In the genomic region with DNA sequence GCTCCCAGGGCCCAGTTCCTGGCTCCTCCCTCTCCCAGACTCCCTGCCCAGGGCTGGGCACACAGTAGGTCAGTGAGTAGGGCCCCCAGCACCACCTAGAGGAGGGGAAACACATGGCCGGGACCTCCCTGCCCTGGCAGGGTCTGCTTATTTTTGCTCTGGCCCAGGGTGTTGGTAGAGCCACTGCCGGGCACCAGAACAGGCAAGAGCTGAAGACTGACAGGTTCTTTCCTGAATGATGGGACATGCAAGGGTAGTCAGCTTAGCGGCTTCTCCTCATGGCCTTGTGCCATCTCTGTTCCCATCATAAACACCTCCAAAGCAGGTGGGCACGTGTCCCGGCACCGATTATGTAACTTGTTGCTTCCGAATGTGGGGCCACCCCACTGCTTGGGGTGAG, we compare ENCODE assay signal across 1 cellular context.
TF ChIP-seq lines count a peak whose summit lies in the region.

No MANE protein-coding gene starts in this region.

TF ChIP-seq in GM23338, 12 proteins besides CTCF, POLR2A, EP300 and RAD21 (continued from another document):
- TF ChIP-seq, protein P1, sequence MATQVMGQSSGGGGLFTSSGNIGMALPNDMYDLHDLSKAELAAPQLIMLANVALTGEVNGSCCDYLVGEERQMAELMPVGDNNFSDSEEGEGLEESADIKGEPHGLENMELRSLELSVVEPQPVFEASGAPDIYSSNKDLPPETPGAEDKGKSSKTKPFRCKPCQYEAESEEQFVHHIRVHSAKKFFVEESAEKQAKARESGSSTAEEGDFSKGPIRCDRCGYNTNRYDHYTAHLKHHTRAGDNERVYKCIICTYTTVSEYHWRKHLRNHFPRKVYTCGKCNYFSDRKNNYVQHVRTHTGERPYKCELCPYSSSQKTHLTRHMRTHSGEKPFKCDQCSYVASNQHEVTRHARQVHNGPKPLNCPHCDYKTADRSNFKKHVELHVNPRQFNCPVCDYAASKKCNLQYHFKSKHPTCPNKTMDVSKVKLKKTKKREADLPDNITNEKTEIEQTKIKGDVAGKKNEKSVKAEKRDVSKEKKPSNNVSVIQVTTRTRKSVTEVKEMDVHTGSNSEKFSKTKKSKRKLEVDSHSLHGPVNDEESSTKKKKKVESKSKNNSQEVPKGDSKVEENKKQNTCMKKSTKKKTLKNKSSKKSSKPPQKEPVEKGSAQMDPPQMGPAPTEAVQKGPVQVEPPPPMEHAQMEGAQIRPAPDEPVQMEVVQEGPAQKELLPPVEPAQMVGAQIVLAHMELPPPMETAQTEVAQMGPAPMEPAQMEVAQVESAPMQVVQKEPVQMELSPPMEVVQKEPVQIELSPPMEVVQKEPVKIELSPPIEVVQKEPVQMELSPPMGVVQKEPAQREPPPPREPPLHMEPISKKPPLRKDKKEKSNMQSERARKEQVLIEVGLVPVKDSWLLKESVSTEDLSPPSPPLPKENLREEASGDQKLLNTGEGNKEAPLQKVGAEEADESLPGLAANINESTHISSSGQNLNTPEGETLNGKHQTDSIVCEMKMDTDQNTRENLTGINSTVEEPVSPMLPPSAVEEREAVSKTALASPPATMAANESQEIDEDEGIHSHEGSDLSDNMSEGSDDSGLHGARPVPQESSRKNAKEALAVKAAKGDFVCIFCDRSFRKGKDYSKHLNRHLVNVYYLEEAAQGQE (IDR thresholded peaks at IDR 0.05; ENCODE audit: unreplicated experiment), result no peak
- no peak for TF ChIP-seq CREB1 (CRISPR knock-in tag; IDR thresholded peaks at IDR 0.05; ENCODE audit: low read depth)
- TF ChIP-seq EZH2phosphoT487 (IDR thresholded peaks at IDR 0.05; ENCODE audit: unreplicated experiment), result no peak
